In genomic region chr17:44928950-44929720, GRCh38 we compare ENCODE assay signal across 14 cellular contexts. TPM values are rescaled to one million over a fixed set of nuclear protein-coding genes. Genes with fewer than 3 reads are reported as not detected.
"Had no signal": no experiment of that assay in that cellular context is flagged by ENCODE, and none has a peak within 500 bp of the region (broad histone marks: within the 10 kb centered on the region; RNA-seq: fewer than 3 reads in every experiment).

No MANE protein-coding gene starts in this region.

- H3K4me1 ChIP-seq: esophagus squamous epithelium, left lung, suprapubic skin had no signal

- ATAC-seq: left lung, mucosa of descending colon, natural killer cell, T-helper 17 cell had no signal

- H3K4me3 ChIP-seq: cardiac muscle cell, esophagus squamous epithelium, left lung, mucosa of descending colon, suprapubic skin had no signal

- DNase-seq: activated CD4-positive, alpha-beta T cell treated with anti-CD3 and anti-CD28 coated beads for 4 hours; activated naive CD4-positive, alpha-beta T cell treated with Interleukin-2 at 50 U/mL for 16 hours; esophagus squamous epithelium; hippocampal formation; natural killer cell; small intestine; T-helper 17 cell had no signal

- H3K27me3 ChIP-seq: cardiac muscle cell, esophagus squamous epithelium, left lung, neutrophil, suprapubic skin had no signal

- H3K9me3 ChIP-seq: esophagus squamous epithelium, left lung, mucosa of descending colon, neutrophil, suprapubic skin had no signal

- H3K27ac ChIP-seq: cardiac muscle cell, esophagus squamous epithelium, left lung, neutrophil, suprapubic skin had no signal

- H3K36me3 ChIP-seq: suprapubic skin had no signal

RNA-seq across cellular contexts. Expression of gene GFAP, which starts 13.8 kb away (rescaled TPM):
- total RNA-seq: activated T-helper 1 cell treated with anti-CD3 and anti-CD28 coated beads, Interleukin-12 subunit alpha, Interleukin-12 subunit beta, Interleukin-2, Interleukin-4 antibody, amounts not matched to agents 30 ng/mL and 10 ng/mL and 1 ng/mL, durations not matched to agents 14 hours and 24 hours and 36 hours; esophagus squamous epithelium; glomerular endothelial cell; natural killer cell had no signal

RNA-seq across cellular contexts. Expression of gene C1QL1, which starts 39.0 kb away (rescaled TPM):
- total RNA-seq: natural killer cell, suprapubic skin, T-helper 17 cell had no signal
